In the genomic region with DNA sequence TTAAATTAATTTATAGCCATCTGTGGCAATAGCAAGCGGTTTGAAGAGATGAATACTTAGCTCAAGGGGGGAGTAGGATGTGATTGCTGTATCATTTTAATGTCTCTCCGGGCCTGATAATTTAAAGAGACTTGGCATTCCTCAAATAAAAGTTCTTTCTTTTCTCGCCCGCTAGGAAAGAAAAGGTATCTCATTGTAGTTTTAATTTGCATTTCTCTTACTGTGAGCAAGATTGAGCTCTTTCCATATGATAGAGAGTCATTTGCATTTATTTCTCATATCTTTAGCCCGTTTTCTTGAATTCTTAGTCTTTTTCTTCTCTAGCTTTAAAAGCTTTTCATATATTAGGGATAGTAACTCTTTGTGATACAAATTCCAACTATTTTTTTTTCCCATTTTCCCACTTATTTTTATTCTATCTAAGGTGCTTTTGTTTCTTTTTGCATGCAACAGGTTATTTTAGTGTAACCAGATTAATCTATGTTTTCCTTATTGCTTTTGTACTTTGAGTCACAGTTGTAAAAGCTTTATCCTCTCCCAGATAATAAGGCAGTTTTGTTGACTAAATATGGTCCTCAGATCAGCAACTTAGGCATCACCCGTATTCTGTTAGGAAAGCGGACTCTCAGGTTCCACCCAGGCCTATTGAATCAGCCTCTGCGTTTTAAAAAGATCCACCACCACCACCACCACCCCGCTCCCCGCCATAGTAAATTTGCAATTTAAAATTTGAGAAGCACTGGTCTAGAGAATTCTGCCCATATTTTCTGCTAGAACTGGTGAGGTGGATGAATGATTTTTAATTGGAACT, we compare ENCODE assay signal across 2 cellular contexts.
TF ChIP-seq lines count a peak whose summit lies in the region.

No MANE protein-coding gene starts in this region.

TF ChIP-seq in A549, 52 proteins besides CTCF, POLR2A, EP300 and RAD21:
- TF ChIP-seq SREBF2 (IDR thresholded peaks at IDR 0.05) = no peak
- TF ChIP-seq, protein P1, sequence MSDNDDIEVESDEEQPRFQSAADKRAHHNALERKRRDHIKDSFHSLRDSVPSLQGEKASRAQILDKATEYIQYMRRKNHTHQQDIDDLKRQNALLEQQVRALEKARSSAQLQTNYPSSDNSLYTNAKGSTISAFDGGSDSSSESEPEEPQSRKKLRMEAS (IDR thresholded peaks at IDR 0.05) = 0 out of 2 replicates have a peak, but pooled peaks have one; percentile 18

TF ChIP-seq in IMR-90, 13 proteins besides CTCF, POLR2A, EP300 and RAD21:
- no peak for TF ChIP-seq CEBPB (IDR thresholded peaks at IDR 0.05; ENCODE audit: low read depth, low read length)
- no peak for TF ChIP-seq CHD1 (IDR thresholded peaks at IDR 0.05; ENCODE audit: low read depth, low read length)
- TF ChIP-seq MAFK (IDR thresholded peaks at IDR 0.05; ENCODE audit: low read depth, low read length) = no peak
- no peak for TF ChIP-seq RFX5 (IDR thresholded peaks at IDR 0.05; ENCODE audit: low read depth, low read length)
- TF ChIP-seq, protein P2, sequence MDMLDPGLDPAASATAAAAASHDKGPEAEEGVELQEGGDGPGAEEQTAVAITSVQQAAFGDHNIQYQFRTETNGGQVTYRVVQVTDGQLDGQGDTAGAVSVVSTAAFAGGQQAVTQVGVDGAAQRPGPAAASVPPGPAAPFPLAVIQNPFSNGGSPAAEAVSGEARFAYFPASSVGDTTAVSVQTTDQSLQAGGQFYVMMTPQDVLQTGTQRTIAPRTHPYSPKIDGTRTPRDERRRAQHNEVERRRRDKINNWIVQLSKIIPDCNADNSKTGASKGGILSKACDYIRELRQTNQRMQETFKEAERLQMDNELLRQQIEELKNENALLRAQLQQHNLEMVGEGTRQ (IDR thresholded peaks at IDR 0.05; ENCODE audit: low read depth, low read length) = no peak
- TF ChIP-seq SMC3 (IDR thresholded peaks at IDR 0.05; ENCODE audit: low read depth, low read length) = no peak
- no peak for TF ChIP-seq MXI1 (IDR thresholded peaks at IDR 0.05; ENCODE audit: borderline replicate concordance, low read depth, low read length)
- TF ChIP-seq, protein P3, sequence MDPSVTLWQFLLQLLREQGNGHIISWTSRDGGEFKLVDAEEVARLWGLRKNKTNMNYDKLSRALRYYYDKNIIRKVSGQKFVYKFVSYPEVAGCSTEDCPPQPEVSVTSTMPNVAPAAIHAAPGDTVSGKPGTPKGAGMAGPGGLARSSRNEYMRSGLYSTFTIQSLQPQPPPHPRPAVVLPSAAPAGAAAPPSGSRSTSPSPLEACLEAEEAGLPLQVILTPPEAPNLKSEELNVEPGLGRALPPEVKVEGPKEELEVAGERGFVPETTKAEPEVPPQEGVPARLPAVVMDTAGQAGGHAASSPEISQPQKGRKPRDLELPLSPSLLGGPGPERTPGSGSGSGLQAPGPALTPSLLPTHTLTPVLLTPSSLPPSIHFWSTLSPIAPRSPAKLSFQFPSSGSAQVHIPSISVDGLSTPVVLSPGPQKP (IDR thresholded peaks at IDR 0.05; ENCODE audit: borderline replicate concordance, low read depth, low read length) = no peak
- TF ChIP-seq NFE2L2 (IDR thresholded peaks at IDR 0.05; ENCODE audit: low read depth, low read length) = no peak
- TF ChIP-seq FOS (IDR thresholded peaks at IDR 0.05; ENCODE audit: low read depth, low read length) = no peak
- TF ChIP-seq BHLHE40 (IDR thresholded peaks at IDR 0.05; ENCODE audit: low read depth, low read length) = no peak
- no peak for TF ChIP-seq MAZ (IDR thresholded peaks at IDR 0.05; ENCODE audit: borderline replicate concordance, low read depth, low read length)
- no peak for TF ChIP-seq RCOR1 (IDR thresholded peaks at IDR 0.05; ENCODE audit: insufficient replicate concordance, low read length)
